In genomic region chr18:13436596-13436995, GRCh38 we compare ENCODE assay signal across 13 cellular contexts.
DNase-seq lines count a peak whose midpoint lies in the region; ATAC-seq lines count a peak whose summit lies in the region.
"Had no signal": no experiment of that assay in that cellular context is flagged by ENCODE, and none has a peak within 500 bp of the region (broad histone marks: within the 10 kb centered on the region; RNA-seq: fewer than 3 reads in every experiment).

No MANE protein-coding gene starts in this region.

- DNase-seq in Jurkat, Clone E6-1 (ENCODE audit: low read depth, low spot score): peak; percentile 74
- peak; percentile 54 for DNase-seq in activated CD4-positive, alpha-beta T cell treated with anti-CD3 and anti-CD28 coated beads, Interleukin-2, amount 50 U/mL, for 1 hour
- DNase-seq in central memory CD8-positive, alpha-beta T cell (ENCODE audit: low spot score in 2 of 2): no peak
- DNase-seq in stimulated activated CD4-positive, alpha-beta T cell treated with anti-CD3 and anti-CD28 coated beads, Interleukin-2, amount 100 ng/mL, for 24 hours: peak; percentile 35 to 39
- DNase-seq in NCI-H774 (lab: John Stamatoyannopoulos, UW) (no peak), MG63 (no peak)
- DNase-seq: Calu3, left ventricle myocardium superior, NCI-H524, SJCRH30 had no signal

- no peaks in the 10 kb centered on the region for H3K27me3 Mint-ChIP-seq in central memory CD8-positive, alpha-beta T cell

- peak; percentile 28 for ATAC-seq in central memory CD8-positive, alpha-beta T cell (replicated peaks; ENCODE audit: extremely low read depth, poor library complexity, severe bottlenecking)
- no peak for ATAC-seq in GM18498 (IDR thresholded peaks at IDR 0.05; ENCODE audit: unreplicated experiment)

- H3K27me3 ChIP-seq in MG63: no peaks in the 10 kb centered on the region
- H3K27me3 ChIP-seq: SJCRH30 had no signal

- no peaks in the 10 kb centered on the region for H3K36me3 Mint-ChIP-seq in central memory CD8-positive, alpha-beta T cell (ENCODE audit: insufficient read depth)
- H3K36me3 Mint-ChIP-seq: type B pancreatic cell had no signal

- H3K4me3 ChIP-seq in Jurkat, Clone E6-1 (ENCODE audit: low read length): peak overlapping the region; percentile 41
- no peak overlapping the region for H3K4me3 ChIP-seq in MG63
- H3K4me3 ChIP-seq: HAP-1, SJCRH30 had no signal

- H3K36me3 ChIP-seq in MG63: no peaks in the 10 kb centered on the region
- H3K36me3 ChIP-seq: HAP-1, SJCRH30 had no signal

- H3K4me3 Mint-ChIP-seq in central memory CD8-positive, alpha-beta T cell: no peak overlapping the region
- H3K4me3 Mint-ChIP-seq: type B pancreatic cell had no signal

- no peak overlapping the region for H3K27ac Mint-ChIP-seq in central memory CD8-positive, alpha-beta T cell (ENCODE audit: low read depth)
- H3K27ac Mint-ChIP-seq: type B pancreatic cell had no signal

- no peaks in the 10 kb centered on the region for H3K9me3 Mint-ChIP-seq in central memory CD8-positive, alpha-beta T cell
- H3K9me3 Mint-ChIP-seq: type B pancreatic cell had no signal

- H3K4me1 Mint-ChIP-seq in central memory CD8-positive, alpha-beta T cell: peaks cover 13% of the 10 kb centered on the region

- no peaks in the 10 kb centered on the region for H3K9me3 ChIP-seq in MG63
- H3K9me3 ChIP-seq: HAP-1, SJCRH30 had no signal

Comparison
In these comparisons a context has a peak if more than half of its experiments do, and no peak if none do; other contexts are left out.
1. DNase-seq: peak in Jurkat, Clone E6-1 (single experiment), activated CD4-positive, alpha-beta T cell treated with anti-CD3 and anti-CD28 coated beads, Interleukin-2, amount 50 U/mL, for 1 hour (single experiment) and stimulated activated CD4-positive, alpha-beta T cell treated with anti-CD3 and anti-CD28 coated beads, Interleukin-2, amount 100 ng/mL, for 24 hours (2 of 2); none in central memory CD8-positive, alpha-beta T cell (0 of 2), NCI-H774 (single experiment) and MG63 (single experiment).